Comparison of ENCODE assay signal across 10 cellular contexts in genomic region chr10:118840071-118840775, GRCh38.
DNase-seq lines count a peak whose midpoint lies in the region; ATAC-seq and TF ChIP-seq lines count a peak whose summit lies in the region.
"Had no signal": no experiment of that assay in that cellular context is flagged by ENCODE, and none has a peak within 500 bp of the region (broad histone marks: within the 10 kb centered on the region; RNA-seq: fewer than 3 reads in every experiment).

No MANE protein-coding gene starts in this region.

- 0 out of 2 replicates have a peak overlapping the region, but pooled peaks have one; percentile 38 for H2AFZ ChIP-seq in GM23338
- H2AFZ ChIP-seq in PC-9 = no peak overlapping the region

- H3K4me1 ChIP-seq in GM23338 (ENCODE audit: insufficient read depth) = no peaks in the 10 kb centered on the region
- peaks cover 46% of the 10 kb centered on the region for H3K4me1 ChIP-seq in PC-9 (replicated peaks; ENCODE audit: insufficient read depth)

- H3K4me2 ChIP-seq in GM23338 (no peak overlapping the region), PC-9 (peak overlapping the region; percentile 43; the same call in 1 of the 2 replicates)

- H4K20me1 ChIP-seq in GM23338 (replicated peaks; ENCODE audit: insufficient read depth) (no peaks in the 10 kb centered on the region), PC-9 (ENCODE audit: insufficient read depth) (no peaks in the 10 kb centered on the region)

- H3K27me3 Mint-ChIP-seq in GM23338 (ENCODE audit: insufficient read depth, low read depth, poor library complexity) = peaks cover 5% of the 10 kb centered on the region
- peaks cover 2% of the 10 kb centered on the region for H3K27me3 Mint-ChIP-seq in activated naive CD8-positive, alpha-beta T cell treated with anti-CD3 and anti-CD28 coated beads, Interleukin-2, amount 50 U/mL, for 24 hours

- BruUV-seq in PC-9 (replicated peaks; lab: Mats Ljungman, UMichigan) = no TSS peak

- H3K4me3 ChIP-seq in GM23338 = no peak overlapping the region
- no peak overlapping the region for H3K4me3 ChIP-seq in PC-9
- H3K4me3 ChIP-seq: body of pancreas had no signal

- H3K9me2 ChIP-seq in GM23338 (ENCODE audit: insufficient read depth) (no peaks in the 10 kb centered on the region), PC-9 (ENCODE audit: insufficient read depth) (no peaks in the 10 kb centered on the region)

- ATAC-seq in GM23338 (no peak), GM18511 (IDR thresholded peaks at IDR 0.05; ENCODE audit: unreplicated experiment) (no peak), HG03159 (IDR thresholded peaks at IDR 0.05; ENCODE audit: unreplicated experiment) (no peak), HG03139 (IDR thresholded peaks at IDR 0.05; ENCODE audit: unreplicated experiment) (no peak)
- peak; percentile 89 for ATAC-seq in activated naive CD8-positive, alpha-beta T cell treated with anti-CD3 and anti-CD28 coated beads, Interleukin-2, amount 50 U/mL, for 24 hours
- ATAC-seq: body of pancreas had no signal

- peaks cover 2% of the 10 kb centered on the region; the same call in 1 of the 3 replicates for H3K9me3 Mint-ChIP-seq in GM23338
- H3K9me3 Mint-ChIP-seq in activated naive CD8-positive, alpha-beta T cell treated with anti-CD3 and anti-CD28 coated beads, Interleukin-2, amount 50 U/mL, for 24 hours = no peaks in the 10 kb centered on the region

- DNase-seq in GM23338 (ENCODE audit: low spot score) (no peak), PC-9 (peak; percentile 44 to 78), caudate nucleus (lab: John Stamatoyannopoulos, UW) (no peak)
- DNase-seq in activated naive CD8-positive, alpha-beta T cell treated with anti-CD3 and anti-CD28 coated beads, Interleukin-2, amount 50 U/mL, for 24 hours = peak; percentile 63
- peak; percentile 64 to 73 for DNase-seq in stimulated activated CD4-positive, alpha-beta T cell treated with anti-CD3 and anti-CD28 coated beads, Interleukin-15, amount 100 ng/mL, for 48 hours (ENCODE audit: low read depth in 2 of 2)
- DNase-seq: body of pancreas, NCI-H2171 treated with DMSO at 0.1 percent for 48 hours had no signal

- no peak overlapping the region for H3K4me3 Mint-ChIP-seq in GM23338
- H3K4me3 Mint-ChIP-seq in activated naive CD8-positive, alpha-beta T cell treated with anti-CD3 and anti-CD28 coated beads, Interleukin-2, amount 50 U/mL, for 24 hours = no peak overlapping the region

- POLR2A ChIA-PET in PC-9 (lab: Charles Lee; ENCODE audit: unreplicated experiment) = no interaction called here

- H3K36me3 ChIP-seq in GM23338 (ENCODE audit: insufficient read depth) (no peaks in the 10 kb centered on the region), PC-9 (ENCODE audit: low read depth) (no peaks in the 10 kb centered on the region)

- no peaks in the 10 kb centered on the region; the same call in 2 of the 3 replicates for H3K36me3 Mint-ChIP-seq in GM23338 (ENCODE audit: low read depth)
- no peaks in the 10 kb centered on the region for H3K36me3 Mint-ChIP-seq in activated naive CD8-positive, alpha-beta T cell treated with anti-CD3 and anti-CD28 coated beads, Interleukin-2, amount 50 U/mL, for 24 hours (ENCODE audit: low read depth)

- no peaks in the 10 kb centered on the region for H3F3A ChIP-seq in GM23338 (replicated peaks; ENCODE audit: low read depth)
- H3F3A ChIP-seq in PC-9 (ENCODE audit: insufficient read depth, low read depth) = peaks cover 8% of the 10 kb centered on the region

- no peak overlapping the region for H3K27ac Mint-ChIP-seq in GM23338
- H3K27ac Mint-ChIP-seq in activated naive CD8-positive, alpha-beta T cell treated with anti-CD3 and anti-CD28 coated beads, Interleukin-2, amount 50 U/mL, for 24 hours = peak overlapping the region; percentile 43

- H3K27ac ChIP-seq in GM23338 (ENCODE audit: low read depth) (no peak overlapping the region), PC-9 (0 out of 2 replicates have a peak overlapping the region, but pooled peaks have one; percentile 34), caudate nucleus (ENCODE audit: low read depth, low read length) (no peak overlapping the region)
- H3K27ac ChIP-seq: body of pancreas had no signal

- H3K79me2 ChIP-seq in GM23338 (replicated peaks; ENCODE audit: insufficient read depth) (no peaks in the 10 kb centered on the region), PC-9 (ENCODE audit: low read depth) (no peaks in the 10 kb centered on the region)

- H3K27me3 ChIP-seq in GM23338 (ENCODE audit: insufficient read depth) (no peaks in the 10 kb centered on the region), PC-9 (ENCODE audit: insufficient read depth, low read depth) (no peaks in the 10 kb centered on the region)
- H3K27me3 ChIP-seq: body of pancreas had no signal

- CTCF ChIA-PET in PC-9 (lab: Charles Lee) = no interaction called here

- intact Hi-C loops in PC-9 (cut with micrococcal nuclease; ENCODE audit: unreplicated experiment) = no loop called here

- H3K4me1 Mint-ChIP-seq in GM23338 = peaks cover 8% of the 10 kb centered on the region
- H3K4me1 Mint-ChIP-seq in activated naive CD8-positive, alpha-beta T cell treated with anti-CD3 and anti-CD28 coated beads, Interleukin-2, amount 50 U/mL, for 24 hours = peaks cover 14% of the 10 kb centered on the region

- TF ChIP-seq CTCF in GM23338 (conservative IDR thresholded peaks at IDR 0.05; ENCODE audit: low read depth in 2 of 2) (no peak), PC-9 (conservative IDR thresholded peaks at IDR 0.05) (no peak)

- no peaks in the 10 kb centered on the region for H3K9me3 ChIP-seq in PC-9 (ENCODE audit: insufficient read depth, low read depth)
- H3K9me3 ChIP-seq: body of pancreas had no signal

TF ChIP-seq in GM23338, 12 proteins besides CTCF, POLR2A, EP300 and RAD21:
- TF ChIP-seq EZH2 (IDR thresholded peaks at IDR 0.05; ENCODE audit: low read depth, unreplicated experiment) = no peak
- no peak for TF ChIP-seq NANOG (IDR thresholded peaks at IDR 0.05; ENCODE audit: borderline replicate concordance)
- TF ChIP-seq ZNF331 (CRISPR knock-in tag; IDR thresholded peaks at IDR 0.05; ENCODE audit: low read depth) = no peak
- no peak for TF ChIP-seq CREB1 (CRISPR knock-in tag; IDR thresholded peaks at IDR 0.05; ENCODE audit: low read depth)
- TF ChIP-seq, protein P1, sequence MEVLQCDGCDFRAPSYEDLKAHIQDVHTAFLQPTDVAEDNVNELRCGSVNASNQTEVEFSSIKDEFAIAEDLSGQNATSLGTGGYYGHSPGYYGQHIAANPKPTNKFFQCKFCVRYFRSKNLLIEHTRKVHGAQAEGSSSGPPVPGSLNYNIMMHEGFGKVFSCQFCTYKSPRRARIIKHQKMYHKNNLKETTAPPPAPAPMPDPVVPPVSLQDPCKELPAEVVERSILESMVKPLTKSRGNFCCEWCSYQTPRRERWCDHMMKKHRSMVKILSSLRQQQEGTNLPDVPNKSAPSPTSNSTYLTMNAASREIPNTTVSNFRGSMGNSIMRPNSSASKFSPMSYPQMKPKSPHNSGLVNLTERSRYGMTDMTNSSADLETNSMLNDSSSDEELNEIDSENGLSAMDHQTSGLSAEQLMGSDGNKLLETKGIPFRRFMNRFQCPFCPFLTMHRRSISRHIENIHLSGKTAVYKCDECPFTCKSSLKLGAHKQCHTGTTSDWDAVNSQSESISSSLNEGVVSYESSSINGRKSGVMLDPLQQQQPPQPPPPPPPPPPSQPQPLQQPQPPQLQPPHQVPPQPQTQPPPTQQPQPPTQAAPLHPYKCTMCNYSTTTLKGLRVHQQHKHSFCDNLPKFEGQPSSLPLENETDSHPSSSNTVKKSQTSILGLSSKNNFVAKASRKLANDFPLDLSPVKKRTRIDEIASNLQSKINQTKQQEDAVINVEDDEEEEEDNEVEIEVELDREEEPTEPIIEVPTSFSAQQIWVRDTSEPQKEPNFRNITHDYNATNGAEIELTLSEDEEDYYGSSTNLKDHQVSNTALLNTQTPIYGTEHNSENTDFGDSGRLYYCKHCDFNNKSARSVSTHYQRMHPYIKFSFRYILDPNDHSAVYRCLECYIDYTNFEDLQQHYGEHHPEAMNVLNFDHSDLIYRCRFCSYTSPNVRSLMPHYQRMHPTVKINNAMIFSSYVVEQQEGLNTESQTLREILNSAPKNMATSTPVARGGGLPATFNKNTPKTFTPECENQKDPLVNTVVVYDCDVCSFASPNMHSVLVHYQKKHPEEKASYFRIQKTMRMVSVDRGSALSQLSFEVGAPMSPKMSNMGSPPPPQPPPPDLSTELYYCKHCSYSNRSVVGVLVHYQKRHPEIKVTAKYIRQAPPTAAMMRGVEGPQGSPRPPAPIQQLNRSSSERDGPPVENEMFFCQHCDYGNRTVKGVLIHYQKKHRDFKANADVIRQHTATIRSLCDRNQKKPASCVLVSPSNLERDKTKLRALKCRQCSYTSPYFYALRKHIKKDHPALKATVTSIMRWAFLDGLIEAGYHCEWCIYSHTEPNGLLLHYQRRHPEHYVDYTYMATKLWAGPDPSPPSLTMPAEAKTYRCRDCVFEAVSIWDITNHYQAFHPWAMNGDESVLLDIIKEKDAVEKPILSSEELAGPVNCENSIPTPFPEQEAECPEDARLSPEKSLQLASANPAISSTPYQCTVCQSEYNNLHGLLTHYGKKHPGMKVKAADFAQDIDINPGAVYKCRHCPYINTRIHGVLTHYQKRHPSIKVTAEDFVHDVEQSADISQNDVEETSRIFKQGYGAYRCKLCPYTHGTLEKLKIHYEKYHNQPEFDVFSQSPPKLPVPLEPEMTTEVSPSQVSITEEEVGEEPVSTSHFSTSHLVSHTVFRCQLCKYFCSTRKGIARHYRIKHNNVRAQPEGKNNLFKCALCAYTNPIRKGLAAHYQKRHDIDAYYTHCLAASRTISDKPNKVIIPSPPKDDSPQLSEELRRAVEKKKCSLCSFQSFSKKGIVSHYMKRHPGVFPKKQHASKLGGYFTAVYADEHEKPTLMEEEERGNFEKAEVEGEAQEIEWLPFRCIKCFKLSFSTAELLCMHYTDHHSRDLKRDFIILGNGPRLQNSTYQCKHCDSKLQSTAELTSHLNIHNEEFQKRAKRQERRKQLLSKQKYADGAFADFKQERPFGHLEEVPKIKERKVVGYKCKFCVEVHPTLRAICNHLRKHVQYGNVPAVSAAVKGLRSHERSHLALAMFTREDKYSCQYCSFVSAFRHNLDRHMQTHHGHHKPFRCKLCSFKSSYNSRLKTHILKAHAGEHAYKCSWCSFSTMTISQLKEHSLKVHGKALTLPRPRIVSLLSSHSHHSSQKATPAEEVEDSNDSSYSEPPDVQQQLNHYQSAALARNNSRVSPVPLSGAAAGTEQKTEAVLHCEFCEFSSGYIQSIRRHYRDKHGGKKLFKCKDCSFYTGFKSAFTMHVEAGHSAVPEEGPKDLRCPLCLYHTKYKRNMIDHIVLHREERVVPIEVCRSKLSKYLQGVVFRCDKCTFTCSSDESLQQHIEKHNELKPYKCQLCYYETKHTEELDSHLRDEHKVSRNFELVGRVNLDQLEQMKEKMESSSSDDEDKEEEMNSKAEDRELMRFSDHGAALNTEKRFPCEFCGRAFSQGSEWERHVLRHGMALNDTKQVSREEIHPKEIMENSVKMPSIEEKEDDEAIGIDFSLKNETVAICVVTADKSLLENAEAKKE (CRISPR knock-in tag; IDR thresholded peaks at IDR 0.05) = no peak

Comparison
In these comparisons a context has a peak if more than half of its experiments do, and no peak if none do; other contexts are left out.
1. DNase-seq: peak in PC-9 (2 of 2), activated naive CD8-positive, alpha-beta T cell treated with anti-CD3 and anti-CD28 coated beads, Interleukin-2, amount 50 U/mL, for 24 hours (single experiment) and stimulated activated CD4-positive, alpha-beta T cell treated with anti-CD3 and anti-CD28 coated beads, Interleukin-15, amount 100 ng/mL, for 48 hours (2 of 2); none in GM23338 (single experiment) and caudate nucleus (0 of 61).